Comparison of ENCODE assay signal across 1 cellular context in the genomic region with DNA sequence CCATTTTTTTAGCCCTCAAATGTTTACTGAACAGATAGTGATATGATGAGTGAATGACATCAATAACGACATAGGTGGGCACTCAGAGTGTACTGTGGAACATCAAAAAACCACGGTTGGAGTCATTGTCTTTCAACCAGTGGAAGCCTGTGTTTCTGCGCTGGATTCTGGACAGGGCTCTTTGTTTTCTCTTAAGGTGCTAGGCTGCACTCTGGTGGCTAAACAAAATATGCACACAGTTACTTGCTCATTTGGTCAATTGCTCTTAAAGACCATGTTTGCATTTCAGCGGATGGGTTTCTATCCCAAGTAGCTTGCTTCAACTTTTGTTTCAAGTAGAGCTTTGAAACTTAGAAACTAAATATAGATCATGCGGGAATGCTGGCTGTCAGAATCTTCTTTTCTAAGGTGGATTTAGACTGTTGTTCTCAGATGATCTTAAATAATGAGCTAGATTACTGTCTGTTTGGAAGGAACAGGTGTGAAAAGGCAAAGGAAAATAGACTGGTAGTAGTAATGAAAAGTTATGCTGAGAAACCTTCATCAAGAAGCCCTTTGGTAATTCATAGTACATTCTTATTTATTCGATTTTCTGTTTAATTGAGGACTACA.
TF ChIP-seq lines count a peak whose summit lies in the region.

No MANE protein-coding gene starts in this region.

TF ChIP-seq in IMR-90, 13 proteins besides CTCF, POLR2A, EP300 and RAD21:
- TF ChIP-seq RCOR1 (IDR thresholded peaks at IDR 0.05; ENCODE audit: insufficient replicate concordance, low read length) (no peak), SMC3 (IDR thresholded peaks at IDR 0.05; ENCODE audit: low read depth, low read length) (peak; percentile 82)
